Comparison of ENCODE assay signal across 8 cellular contexts in genomic region chr5:55994998-55995914, GRCh38. TPM values are rescaled to one million over a fixed set of nuclear protein-coding genes. Genes with fewer than 3 reads are reported as not detected.
A peak's percentile ranks its signal among the peaks of the same experiment; 100 is the strongest.
DNase-seq lines count a peak whose midpoint lies in the region; ATAC-seq, FAIRE-seq and TF ChIP-seq lines count a peak whose summit lies in the region.

No MANE protein-coding gene starts in this region.

- DNase-seq in GM23338 (ENCODE audit: low spot score) (peak; percentile 98), Kasumi-1 (lab: John Stamatoyannopoulos, UW) (peak; percentile 94 to 95), RCC 7860 (ENCODE audit: low spot score) (peak; percentile 87), fibroblast of lung (ENCODE audit: low read depth in 2 of 2) (peak; percentile 95 to 98)
- peak; percentile 88 to 95 for DNase-seq in activated T-helper 1 cell treated with anti-CD3 and anti-CD28 coated beads, Interleukin-2, amount 50 U/mL, for 16 hours (ENCODE audit: low read depth in 1 of 2, low spot score in 1 of 2)
- peak; percentile 93 to 99 (median 95) for DNase-seq in naive thymus-derived CD4-positive, alpha-beta T cell
- DNase-seq in stimulated activated naive B cell treated with anti-CD40 and anti-IgM and Interleukin-4, amounts not matched to agents 10 μg/mL and 1 μg/mL and 100 μg/mL, for 72 hours = peak; percentile 97

- no peak for FAIRE-seq in RCC 7860 (lab: Jason Lieb, UNC)

- peaks cover 7% of the 10 kb centered on the region for H3K27me3 Mint-ChIP-seq in GM23338 (ENCODE audit: insufficient read depth, low read depth, poor library complexity)
- no peaks in the 10 kb centered on the region for H3K27me3 Mint-ChIP-seq in naive thymus-derived CD4-positive, alpha-beta T cell
- H3K27me3 Mint-ChIP-seq in stimulated activated naive B cell treated with anti-CD40 and anti-IgM and Interleukin-4, amounts not matched to agents 10 μg/mL and 1 μg/mL and 100 μg/mL, for 72 hours = peaks cover 4 to 13% of the 10 kb centered on the region in 2 donors

- H3K4me2 ChIP-seq in DOHH2 (ENCODE audit: low read length) (peak overlapping the region; percentile 89), GM23338 (peak overlapping the region; percentile 94), fibroblast of lung (ENCODE audit: extremely low read depth, insufficient read depth, low read length) (peak overlapping the region; percentile 61)

- TF ChIP-seq CTCF in DOHH2 (IDR thresholded peaks at IDR 0.05; ENCODE audit: low read depth, low read length, poor library complexity, severe bottlenecking) (no peak), GM23338 (conservative IDR thresholded peaks at IDR 0.05; ENCODE audit: low read depth in 2 of 2) (0 out of 4 replicates have a peak, but pooled peaks of 1 of the 2 experiments have one; percentile 8), fibroblast of lung (conservative IDR thresholded peaks at IDR 0.05 in 1 of 2, IDR thresholded peaks at IDR 0.05 in 1 of 2; ENCODE audit: low read depth in 1 of 2, low read length in 2 of 2) (no peak)

- peaks cover 40% of the 10 kb centered on the region for H3K79me2 ChIP-seq in DOHH2 (ENCODE audit: control insufficient read depth, low read length)
- H3K79me2 ChIP-seq in GM23338 (replicated peaks; ENCODE audit: insufficient read depth) = peaks cover 27% of the 10 kb centered on the region
- H3K79me2 ChIP-seq in fibroblast of lung (ENCODE audit: control insufficient read depth, insufficient read depth, low read length) = peaks cover 47% of the 10 kb centered on the region

- H3K27ac ChIP-seq in DOHH2 (ENCODE audit: low read depth, low read length) (peak overlapping the region; percentile 52), GM23338 (ENCODE audit: low read depth) (peak overlapping the region; percentile 86), fibroblast of lung (ENCODE audit: insufficient read depth, low read length) (peak overlapping the region; percentile 98)
- H3K27ac ChIP-seq in naive thymus-derived CD4-positive, alpha-beta T cell (ENCODE audit: low read depth, low read length) = peak overlapping the region; percentile 99

- H3K36me3 ChIP-seq in DOHH2 (ENCODE audit: control insufficient read depth, low read length) (no peaks in the 10 kb centered on the region), GM23338 (ENCODE audit: insufficient read depth) (no peaks in the 10 kb centered on the region), fibroblast of lung (ENCODE audit: control insufficient read depth, insufficient read depth, low read length) (no peaks in the 10 kb centered on the region)
- peaks cover 0 to 8% (median 0%) of the 10 kb centered on the region in 3 experiments for H3K36me3 ChIP-seq in naive thymus-derived CD4-positive, alpha-beta T cell (ENCODE audit: control insufficient read depth in 2 of 3, insufficient read depth in 3 of 3, low read length in 3 of 3)

- H2AFZ ChIP-seq in GM23338 = peak overlapping the region; percentile 91
- no peak overlapping the region for H2AFZ ChIP-seq in fibroblast of lung (ENCODE audit: low read length)

- H3K9me3 ChIP-seq in DOHH2 (ENCODE audit: control insufficient read depth, insufficient read depth, low read length) (no peaks in the 10 kb centered on the region), fibroblast of lung (ENCODE audit: control insufficient read depth, insufficient read depth, low read depth, low read length) (no peaks in the 10 kb centered on the region)
- H3K9me3 ChIP-seq in naive thymus-derived CD4-positive, alpha-beta T cell (ENCODE audit: control insufficient read depth in 2 of 3, low read length in 3 of 3) = no peaks in the 10 kb centered on the region

- intact Hi-C loops in naive thymus-derived CD4-positive, alpha-beta T cell (cut with micrococcal nuclease) = loop anchor here (1.0 to 5.0 kb wide), 15 partner anchors 11 to 1178 kb away; partner anchors contain the start of genes MAP3K1 (in 2 of the 2) and MIER3 (in 1 of the 2)

- H3K4me1 Mint-ChIP-seq in GM23338 = peaks cover 26% of the 10 kb centered on the region; the same call in 2 of the 3 replicates
- peaks cover 27 to 54% (median 45%) of the 10 kb centered on the region in 7 donors for H3K4me1 Mint-ChIP-seq in naive thymus-derived CD4-positive, alpha-beta T cell
- H3K4me1 Mint-ChIP-seq in stimulated activated naive B cell treated with anti-CD40 and anti-IgM and Interleukin-4, amounts not matched to agents 10 μg/mL and 1 μg/mL and 100 μg/mL, for 72 hours = peaks cover 15 to 23% of the 10 kb centered on the region in 2 donors

- H3K27me3 ChIP-seq in DOHH2 (ENCODE audit: control insufficient read depth, low read length) = no peaks in the 10 kb centered on the region
- H3K27me3 ChIP-seq in GM23338 (ENCODE audit: insufficient read depth) = no peaks in the 10 kb centered on the region
- H3K27me3 ChIP-seq in fibroblast of lung (ENCODE audit: control insufficient read depth, insufficient read depth, low read length) = no peaks in the 10 kb centered on the region
- no peaks in the 10 kb centered on the region for H3K27me3 ChIP-seq in naive thymus-derived CD4-positive, alpha-beta T cell (ENCODE audit: control insufficient read depth in 2 of 2, insufficient read depth in 2 of 2, low read length in 2 of 2)

- POLR2A ChIA-PET in naive thymus-derived CD4-positive, alpha-beta T cell (lab: Charles Lee) = interaction anchor here (0.6 to 9.0 kb wide), 43 partner anchors 7 to 613 kb away, joined by 3 to 97 read pairs (median 6); no protein-coding TSS in a partner anchor

- H3F3A ChIP-seq in DOHH2 (ENCODE audit: control insufficient read depth, insufficient read depth) = peaks cover 5% of the 10 kb centered on the region; the same call in 1 of the 2 replicates
- H3F3A ChIP-seq in GM23338 (replicated peaks; ENCODE audit: low read depth) = no peaks in the 10 kb centered on the region

- H3K4me3 Mint-ChIP-seq in GM23338 = peak overlapping the region; percentile 94
- peak overlapping the region; percentile 88 to 99 (median 96) for H3K4me3 Mint-ChIP-seq in naive thymus-derived CD4-positive, alpha-beta T cell
- H3K4me3 Mint-ChIP-seq in stimulated activated naive B cell treated with anti-CD40 and anti-IgM and Interleukin-4, amounts not matched to agents 10 μg/mL and 1 μg/mL and 100 μg/mL, for 72 hours = peak overlapping the region; percentile 80 to 92

- H3K4me3 ChIP-seq in DOHH2 (ENCODE audit: low read length) = peak overlapping the region; percentile 96
- peak overlapping the region; percentile 82 for H3K4me3 ChIP-seq in GM23338
- H3K4me3 ChIP-seq in fibroblast of lung (replicated peaks in 1 of 4; ENCODE audit: control extremely low read depth in 1 of 4, insufficient read depth in 1 of 4, low read depth in 3 of 4, low read length in 4 of 4) = peak overlapping the region; percentile 55 to 94 (median 70)
- H3K4me3 ChIP-seq in naive thymus-derived CD4-positive, alpha-beta T cell (ENCODE audit: low read length) = peak overlapping the region; percentile 94

- no peaks in the 10 kb centered on the region; the same call in 2 of the 3 replicates for H3K36me3 Mint-ChIP-seq in GM23338 (ENCODE audit: low read depth)
- H3K36me3 Mint-ChIP-seq in naive thymus-derived CD4-positive, alpha-beta T cell = peaks cover 15 to 31% (median 24%) of the 10 kb centered on the region in 5 donors
- H3K36me3 Mint-ChIP-seq in stimulated activated naive B cell treated with anti-CD40 and anti-IgM and Interleukin-4, amounts not matched to agents 10 μg/mL and 1 μg/mL and 100 μg/mL, for 72 hours = peaks cover 6 to 9% of the 10 kb centered on the region in 2 donors

- peak overlapping the region; percentile 98 for H3K9ac ChIP-seq in fibroblast of lung (ENCODE audit: insufficient read depth, low read length)

- peak overlapping the region; percentile 88 for H3K27ac Mint-ChIP-seq in GM23338
- peak overlapping the region; percentile 95 to 100 (median 98) for H3K27ac Mint-ChIP-seq in naive thymus-derived CD4-positive, alpha-beta T cell
- H3K27ac Mint-ChIP-seq in stimulated activated naive B cell treated with anti-CD40 and anti-IgM and Interleukin-4, amounts not matched to agents 10 μg/mL and 1 μg/mL and 100 μg/mL, for 72 hours = peak overlapping the region; percentile 94

- H4K20me1 ChIP-seq in DOHH2 (ENCODE audit: control insufficient read depth, insufficient read depth, low read depth, low read length) = no peaks in the 10 kb centered on the region
- H4K20me1 ChIP-seq in GM23338 (replicated peaks; ENCODE audit: insufficient read depth) = no peaks in the 10 kb centered on the region
- H4K20me1 ChIP-seq in fibroblast of lung (ENCODE audit: control insufficient read depth, extremely low read depth, insufficient read depth, low read length) = peaks cover under 1% of the 10 kb centered on the region

- CTCF ChIA-PET in naive thymus-derived CD4-positive, alpha-beta T cell (lab: Charles Lee) = interaction anchor here (1.0 to 1.6 kb wide), 6 partner anchors 17 to 131 kb away, joined by 3 to 6 read pairs (median 3); no protein-coding TSS in a partner anchor

- no peaks in the 10 kb centered on the region for H3K9me3 Mint-ChIP-seq in GM23338
- peaks cover 0 to 5% (median 0%) of the 10 kb centered on the region in 11 donors for H3K9me3 Mint-ChIP-seq in naive thymus-derived CD4-positive, alpha-beta T cell
- H3K9me3 Mint-ChIP-seq in stimulated activated naive B cell treated with anti-CD40 and anti-IgM and Interleukin-4, amounts not matched to agents 10 μg/mL and 1 μg/mL and 100 μg/mL, for 72 hours = peaks cover 0 to 4% of the 10 kb centered on the region in 2 donors

- H3K4me1 ChIP-seq in DOHH2 (ENCODE audit: control insufficient read depth, low read length) = peaks cover 14% of the 10 kb centered on the region
- peaks cover 23% of the 10 kb centered on the region for H3K4me1 ChIP-seq in GM23338 (ENCODE audit: insufficient read depth)
- peaks cover 2% of the 10 kb centered on the region for H3K4me1 ChIP-seq in fibroblast of lung (ENCODE audit: control insufficient read depth, extremely low read depth, insufficient read depth, low read length)
- peaks cover 10 to 12% of the 10 kb centered on the region in 2 donors for H3K4me1 ChIP-seq in naive thymus-derived CD4-positive, alpha-beta T cell (ENCODE audit: control insufficient read depth in 2 of 2, insufficient read depth in 2 of 2, low read length in 2 of 2)

- peak; percentile 95 for ATAC-seq in GM23338
- peak; percentile 96 for ATAC-seq in naive thymus-derived CD4-positive, alpha-beta T cell
- peak; percentile 95 for ATAC-seq in stimulated activated naive B cell treated with anti-CD40 and anti-IgM and Interleukin-4, amounts not matched to agents 10 μg/mL and 1 μg/mL and 100 μg/mL, for 72 hours (replicated peaks)

- H3K9me2 ChIP-seq in DOHH2 (replicated peaks; ENCODE audit: control insufficient read depth, low read length) (no peaks in the 10 kb centered on the region), GM23338 (ENCODE audit: insufficient read depth) (no peaks in the 10 kb centered on the region)

TF ChIP-seq in GM23338, 12 proteins besides CTCF, POLR2A, EP300 and RAD21 (continues in another document):
- TF ChIP-seq POLR2AphosphoS5 (IDR thresholded peaks at IDR 0.05; ENCODE audit: low read depth) = peak; percentile 89
- TF ChIP-seq CREB1 (CRISPR knock-in tag; IDR thresholded peaks at IDR 0.05; ENCODE audit: low read depth) = peak; percentile 56

RNA-seq across cellular contexts. Expression of gene IL6ST, which starts 0.5 kb away (rescaled TPM):
- total RNA-seq in GM23338 (2014; rRNA removed; shearing (Covaris generic)) = 9.8 and 11.3 TPM in 2 replicates
- polyA plus RNA-seq in GM23338 (2016; fragmentation: Nextera tagmentation; extraction: Ambion mirVana) (5.0 and 6.7 TPM in 2 replicates), fibroblast of lung (768 and 830 TPM in 2 replicates)
- 978 and 1,649 TPM in 2 replicates for total RNA-seq in fibroblast of lung
- 226 and 274 TPM in 2 replicates for polyA plus RNA-seq in fibroblast of lung (2012)
- polyA minus RNA-seq in fibroblast of lung (ENCODE audit: low replicate concordance) = 138 and 171 TPM in 2 replicates
- total RNA-seq in naive thymus-derived CD4-positive, alpha-beta T cell = 100 to 1,000 TPM; 101 to 372 (median 346) TPM
- 100 to 1,000 TPM; 130 to 148 TPM for polyA plus RNA-seq in naive thymus-derived CD4-positive, alpha-beta T cell

Comparison
In these comparisons a context has a peak if more than half of its experiments do, and no peak if none do; other contexts are left out.
1. Peak in every context shown above with its lines: DNase-seq, ATAC-seq, H3K4me3 ChIP-seq and H3K27ac ChIP-seq.